Comparison of ENCODE assay signal across 22 cellular contexts in the genomic region with DNA sequence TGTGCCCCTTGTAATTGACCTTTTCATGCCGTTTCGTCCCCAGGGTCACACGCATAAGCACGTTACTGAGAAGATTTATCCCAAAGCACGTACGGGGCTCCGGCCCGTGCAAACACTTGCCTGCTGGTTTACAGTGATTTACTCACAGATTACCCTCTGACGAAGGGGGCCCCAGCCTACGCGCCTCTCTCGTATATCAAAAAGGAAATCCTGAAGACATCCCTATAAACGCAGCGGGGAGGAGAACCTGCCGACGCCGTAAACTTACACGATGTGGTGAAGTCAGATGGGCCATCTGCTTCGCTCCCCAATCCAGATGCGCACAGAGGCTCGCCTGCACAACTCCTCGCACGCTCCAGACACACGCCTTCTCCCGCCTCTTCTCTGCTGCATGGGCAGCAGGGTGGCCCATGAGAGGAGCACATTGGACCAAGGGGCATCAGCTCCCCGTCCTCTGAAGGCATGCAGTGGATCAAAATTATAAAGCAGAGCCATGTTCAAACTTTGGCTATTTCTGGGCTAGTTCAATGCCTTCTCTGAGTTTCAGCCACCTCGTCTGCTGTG.
DNase-seq lines count a peak whose midpoint lies in the region; ATAC-seq, FAIRE-seq and TF ChIP-seq lines count a peak whose summit lies in the region.
"Had no signal": no experiment of that assay in that cellular context is flagged by ENCODE, and none has a peak within 500 bp of the region (broad histone marks: within the 10 kb centered on the region; RNA-seq: fewer than 3 reads in every experiment).

No MANE protein-coding gene starts in this region.

- no peak overlapping the region for H4K8ac ChIP-seq in H1 (ENCODE audit: extremely low read depth, insufficient read depth, low read length)

- no peak overlapping the region for H2BK15ac ChIP-seq in H1 (ENCODE audit: low read length)

- TF ChIP-seq POLR2A in H1 (IDR thresholded peaks at IDR 0.05; ENCODE audit: control extremely low read depth in 1 of 2, low read depth in 2 of 2, low read length in 2 of 2): no peak

- no peak overlapping the region for H3K4ac ChIP-seq in H1 (replicated peaks; ENCODE audit: insufficient read length, low read depth, low read length)

- no peak overlapping the region for H2AK5ac ChIP-seq in H1 (ENCODE audit: low read depth, low read length)

- peaks cover 0 to 13% (median 1%) of the 10 kb centered on the region in 4 experiments; a peak in 1 of 8 replicates for H3K36me3 ChIP-seq in H1 (ENCODE audit: control insufficient read depth in 2 of 4, insufficient read depth in 4 of 4, low read length in 3 of 4)
- H3K36me3 ChIP-seq: BLaER1, MG63, SJCRH30 had no signal

- H3K9ac ChIP-seq in H1 (replicated peaks in 1 of 4; ENCODE audit: extremely low read depth in 1 of 4, low read depth in 3 of 4, low read length in 3 of 4): no peak overlapping the region
- H3K9ac ChIP-seq: BLaER1 had no signal

- no peak overlapping the region for H3K27ac ChIP-seq in H1 (ENCODE audit: low read depth, low read length)
- H3K27ac ChIP-seq: 22Rv1, SJCRH30 had no signal

- no peak overlapping the region for H3K4me2 ChIP-seq in H1 (ENCODE audit: insufficient read depth in 1 of 2, low read depth in 2 of 2, low read length in 2 of 2)
- H3K4me2 ChIP-seq: BLaER1 had no signal

- no peaks in the 10 kb centered on the region for H3K23me2 ChIP-seq in H1 (ENCODE audit: low read depth, low read length)

- no peaks in the 10 kb centered on the region for H3K36me3 Mint-ChIP-seq in neural crest cell (ENCODE audit: low read depth)
- H3K36me3 Mint-ChIP-seq: CD8-positive, alpha-beta memory T cell had no signal

- no peak overlapping the region for H2AFZ ChIP-seq in H1 (ENCODE audit: low read length)

- no peaks in the 10 kb centered on the region for H3K27me3 Mint-ChIP-seq in neural crest cell (ENCODE audit: low read depth)

- no peak for FAIRE-seq in H1 (lab: Jason Lieb, UNC)
- FAIRE-seq: G401.6, GM12878 had no signal

- no peaks in the 10 kb centered on the region for H3K79me2 ChIP-seq in H1 (ENCODE audit: control insufficient read depth in 1 of 2, insufficient read depth in 2 of 2, low read length in 2 of 2)

- no peak overlapping the region for H4K91ac ChIP-seq in H1 (replicated peaks; ENCODE audit: insufficient read length, low read length)

- H3K9me3 ChIP-seq in H1 (ENCODE audit: insufficient read depth in 2 of 2, low read depth in 1 of 2, low read length in 1 of 2): no peaks in the 10 kb centered on the region
- H3K9me3 ChIP-seq: BLaER1, MG63, SJCRH30 had no signal

- DNase-seq in NCI-H2171 treated with DMSO at 0.1 percent for 48 hours (lab: John Stamatoyannopoulos, UW) (peak; percentile 26), NCI-H2171 (lab: John Stamatoyannopoulos, UW) (no peak), H1 (ENCODE audit: low read depth in 1 of 2, low spot score in 2 of 2) (no peak), neural crest cell (ENCODE audit: low read depth, low spot score) (no peak), left lobe of liver (ENCODE audit: low spot score) (no peak), COLO668 (lab: John Stamatoyannopoulos, UW; ENCODE audit: unreplicated experiment) (no peak), HUDEP-2 (lab: John Stamatoyannopoulos, UW; ENCODE audit: unreplicated experiment in 76 of 76) (no peak)
- DNase-seq: CD8-positive, alpha-beta memory T cell; DND-41; GOT3; IMR-90; Karpas-422; MG63; NCI-H1092; NCI-H146; NCI-H2107; SJCRH30 had no signal

- TF ChIP-seq EP300 in H1 (IDR thresholded peaks at IDR 0.05; ENCODE audit: borderline replicate concordance in 1 of 2, low read depth in 2 of 2, low read length in 2 of 2): no peak

- H3K56ac ChIP-seq in H1 (replicated peaks; ENCODE audit: insufficient read length, low read depth, low read length): no peak overlapping the region

- TF ChIP-seq RAD21 in H1 (IDR thresholded peaks at IDR 0.05 in 1 of 2, conservative IDR thresholded peaks at IDR 0.05 in 1 of 2; ENCODE audit: low read depth in 2 of 2, low read length in 2 of 2): no peak

- H4K5ac ChIP-seq in H1 (ENCODE audit: insufficient read length, low read depth, low read length): no peak overlapping the region

- CTCF ChIA-PET in H1 (lab: Charles Lee; ENCODE audit: partially characterized antibody): interaction anchor here (1.1 to 5.6 kb wide), 4 partner anchors 11 to 51 kb away, joined by 3 to 57 read pairs (median 16); no protein-coding TSS in a partner anchor

- TF ChIP-seq CTCF in H1 (IDR thresholded peaks at IDR 0.05; ENCODE audit: control extremely low read depth in 1 of 3, insufficient read depth in 1 of 3, low read depth in 1 of 3, low read length in 3 of 3) (no peak), neural crest cell (conservative IDR thresholded peaks at IDR 0.05) (no peak)

- H2BK12ac ChIP-seq in H1 (ENCODE audit: low read depth, low read length): no peak overlapping the region

- ATAC-seq in esophagus mucosa: no peak
- no peak for ATAC-seq in left lobe of liver
- ATAC-seq: GM12878 had no signal

- no peak overlapping the region for H2BK5ac ChIP-seq in H1 (ENCODE audit: low read depth, low read length)

- POLR2A ChIA-PET in H1 (lab: Charles Lee; ENCODE audit: partially characterized antibody): interaction anchor here (0.6 to 3.0 kb wide), 2 partner anchors 8 to 163 kb away, joined by 3 to 15 read pairs; no protein-coding TSS in a partner anchor

- peaks cover 0 to 10% (median 7%) of the 10 kb centered on the region in 4 experiments; a peak in 4 of 7 replicates for H3K4me1 ChIP-seq in H1 (replicated peaks in 1 of 4; ENCODE audit: control insufficient read depth in 3 of 4, insufficient read depth in 4 of 4, low read length in 3 of 4)

- peaks cover 83% of the 10 kb centered on the region for H3K4me1 Mint-ChIP-seq in neural crest cell

- no peak overlapping the region for H2BK120ac ChIP-seq in H1 (replicated peaks; ENCODE audit: low read depth, low read length)

- H3K14ac ChIP-seq in H1 (ENCODE audit: insufficient read length): no peak overlapping the region

- 90% methylated on average over 24 of the region's 27 CpGs; no CpG with 5 or more reads in 1 of the 2 experiments for WGBS in H1 (ENCODE audit: extremely low coverage in 1 of 2, insufficient coverage in 1 of 2, insufficient read length in 1 of 2, insufficient replicate concordance in 2 of 2, low coverage in 1 of 2, low lambda C conversion rate in 2 of 2, missing lambda C conversion rate in 1 of 2), 2 experiments

- H3K27ac Mint-ChIP-seq in neural crest cell (ENCODE audit: unreplicated experiment): peak overlapping the region; percentile 63
- H3K27ac Mint-ChIP-seq: CD8-positive, alpha-beta memory T cell had no signal

- peak overlapping the region; percentile 47 for H3K4me3 Mint-ChIP-seq in neural crest cell
- H3K4me3 Mint-ChIP-seq: CD8-positive, alpha-beta memory T cell had no signal

- H3K9me3 Mint-ChIP-seq in neural crest cell: no peaks in the 10 kb centered on the region

- peaks cover 11% of the 10 kb centered on the region for H3K79me1 ChIP-seq in H1 (ENCODE audit: low read depth, low read length)

- H4K20me1 ChIP-seq in H1 (replicated peaks in 1 of 2; ENCODE audit: control insufficient read depth in 1 of 2, insufficient read depth in 2 of 2, low read length in 2 of 2): peaks cover 0 to 2% of the 10 kb centered on the region in 2 experiments
- H4K20me1 ChIP-seq: BLaER1 had no signal

- H3K23ac ChIP-seq in H1 (ENCODE audit: insufficient read length): no peak overlapping the region

- no peak overlapping the region for H3K18ac ChIP-seq in H1 (ENCODE audit: extremely low read depth, low read length)

- H2BK20ac ChIP-seq in H1 (ENCODE audit: low read length): no peak overlapping the region

- no peaks in the 10 kb centered on the region for H3K27me3 ChIP-seq in H1 (replicated peaks in 1 of 4; ENCODE audit: control insufficient read depth in 3 of 4, extremely low read depth in 1 of 4, insufficient read depth in 3 of 4, low read length in 3 of 4)
- H3K27me3 ChIP-seq: BLaER1, MG63, SJCRH30 had no signal

- no peak overlapping the region for H3K4me3 ChIP-seq in H1 (ENCODE audit: extremely low read depth in 1 of 4, insufficient read depth in 2 of 4, low read depth in 3 of 4, low read length in 4 of 4)
- H3K4me3 ChIP-seq: BLaER1, GM12878, MG63, SJCRH30 had no signal

TF ChIP-seq in H1, 55 proteins besides CTCF, POLR2A, EP300 and RAD21:
- TF ChIP-seq, protein P1, sequence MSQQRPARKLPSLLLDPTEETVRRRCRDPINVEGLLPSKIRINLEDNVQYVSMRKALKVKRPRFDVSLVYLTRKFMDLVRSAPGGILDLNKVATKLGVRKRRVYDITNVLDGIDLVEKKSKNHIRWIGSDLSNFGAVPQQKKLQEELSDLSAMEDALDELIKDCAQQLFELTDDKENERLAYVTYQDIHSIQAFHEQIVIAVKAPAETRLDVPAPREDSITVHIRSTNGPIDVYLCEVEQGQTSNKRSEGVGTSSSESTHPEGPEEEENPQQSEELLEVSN (IDR thresholded peaks at IDR 0.05): peak; percentile 65
- no peak for TF ChIP-seq BRCA1 (IDR thresholded peaks at IDR 0.05; ENCODE audit: low read depth, low read length)
- TF ChIP-seq, protein P2, sequence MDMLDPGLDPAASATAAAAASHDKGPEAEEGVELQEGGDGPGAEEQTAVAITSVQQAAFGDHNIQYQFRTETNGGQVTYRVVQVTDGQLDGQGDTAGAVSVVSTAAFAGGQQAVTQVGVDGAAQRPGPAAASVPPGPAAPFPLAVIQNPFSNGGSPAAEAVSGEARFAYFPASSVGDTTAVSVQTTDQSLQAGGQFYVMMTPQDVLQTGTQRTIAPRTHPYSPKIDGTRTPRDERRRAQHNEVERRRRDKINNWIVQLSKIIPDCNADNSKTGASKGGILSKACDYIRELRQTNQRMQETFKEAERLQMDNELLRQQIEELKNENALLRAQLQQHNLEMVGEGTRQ (IDR thresholded peaks at IDR 0.05; ENCODE audit: low read length): no peak
- TF ChIP-seq, protein P3, sequence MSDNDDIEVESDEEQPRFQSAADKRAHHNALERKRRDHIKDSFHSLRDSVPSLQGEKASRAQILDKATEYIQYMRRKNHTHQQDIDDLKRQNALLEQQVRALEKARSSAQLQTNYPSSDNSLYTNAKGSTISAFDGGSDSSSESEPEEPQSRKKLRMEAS (IDR thresholded peaks at IDR 0.05): 0 out of 2 replicates have a peak, but pooled peaks have one; percentile 23
- no peak for TF ChIP-seq RBBP5 (IDR thresholded peaks at IDR 0.05; ENCODE audit: borderline replicate concordance, low read depth, low read length)
- no peak for TF ChIP-seq TBP (IDR thresholded peaks at IDR 0.05; ENCODE audit: low read depth, low read length)
